1 cellular context compared by ENCODE assay signal in the genomic region with DNA sequence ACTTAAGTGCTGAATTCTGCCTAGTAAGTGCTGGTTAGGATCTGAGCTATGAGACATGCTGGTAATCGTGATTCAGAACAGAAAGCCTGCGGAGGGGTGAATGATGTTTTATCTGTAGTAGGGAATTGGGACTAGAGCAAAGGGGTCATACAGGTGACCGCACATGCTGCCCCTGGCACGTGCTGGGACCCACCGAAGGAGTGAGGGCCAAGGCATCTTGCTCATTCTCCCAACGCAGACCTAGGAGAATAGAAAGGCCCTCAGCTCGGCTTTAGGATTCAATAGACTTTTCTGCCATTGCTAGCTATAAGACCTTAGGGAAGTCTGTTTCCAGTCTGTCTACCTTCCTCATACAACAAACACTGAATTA.
TF ChIP-seq lines count a peak whose summit lies in the region.

No MANE protein-coding gene starts in this region.

TF ChIP-seq in HCT116, 20 proteins besides CTCF, POLR2A, EP300 and RAD21 (continued from another document):
- TF ChIP-seq, protein P1, sequence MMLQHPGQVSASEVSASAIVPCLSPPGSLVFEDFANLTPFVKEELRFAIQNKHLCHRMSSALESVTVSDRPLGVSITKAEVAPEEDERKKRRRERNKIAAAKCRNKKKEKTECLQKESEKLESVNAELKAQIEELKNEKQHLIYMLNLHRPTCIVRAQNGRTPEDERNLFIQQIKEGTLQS (IDR thresholded peaks at IDR 0.05) = no peak
- TF ChIP-seq POLR2AphosphoS5 (IDR thresholded peaks at IDR 0.05; ENCODE audit: low read depth, low read length) (no peak), EGR1 (IDR thresholded peaks at IDR 0.05; ENCODE audit: low read depth) (no peak), FOSL1 (IDR thresholded peaks at IDR 0.05; ENCODE audit: low read depth) (no peak)
